ENCODE assay signal across 1 cellular context in genomic region chr1:228997721-228998144, GRCh38.
TF ChIP-seq lines count a peak whose summit lies in the region.

No MANE protein-coding gene starts in this region.

TF ChIP-seq in HepG2, 621 proteins besides CTCF, POLR2A, EP300 and RAD21 (continued from another document and continues in another):
- TF ChIP-seq ZNF543 (CRISPR knock-in tag; IDR thresholded peaks at IDR 0.05) (no peak), BRD4 (CRISPR knock-in tag; IDR thresholded peaks at IDR 0.05) (no peak), HMG20B (CRISPR knock-in tag; conservative IDR thresholded peaks at IDR 0.05) (no peak; the same call in 1 of the 2 replicates), SNRNP70 (IDR thresholded peaks at IDR 0.05; ENCODE audit: low read depth, low read length) (no peak), MTA3 (CRISPR knock-in tag; IDR thresholded peaks at IDR 0.05) (no peak), PRDM4 (CRISPR knock-in tag; IDR thresholded peaks at IDR 0.05; ENCODE audit: borderline replicate concordance) (no peak), CBX5 (CRISPR knock-in tag; IDR thresholded peaks at IDR 0.05; ENCODE audit: borderline replicate concordance) (no peak), FOXM1 (CRISPR knock-in tag; IDR thresholded peaks at IDR 0.05) (no peak), MBD4 (IDR thresholded peaks at IDR 0.05; ENCODE audit: borderline replicate concordance, low read length) (0 out of 2 replicates have a peak, but pooled peaks have one; percentile 52), AFF4 (CRISPR knock-in tag; IDR thresholded peaks at IDR 0.05) (no peak), ZNF691 (CRISPR knock-in tag; IDR thresholded peaks at IDR 0.05; ENCODE audit: borderline replicate concordance, low read depth) (no peak; the same call in 1 of the 2 replicates), SMAD1 (CRISPR knock-in tag; IDR thresholded peaks at IDR 0.05; ENCODE audit: borderline replicate concordance, low read depth) (no peak), MED1 (CRISPR knock-in tag; IDR thresholded peaks at IDR 0.05) (peak; percentile 83), TARDBP (CRISPR knock-in tag; IDR thresholded peaks at IDR 0.05) (peak; percentile 37; the same call in 1 of the 2 replicates), ARID3A (IDR thresholded peaks at IDR 0.05; ENCODE audit: low read depth, low read length) (peak; percentile 82), NFATC3 (CRISPR knock-in tag; IDR thresholded peaks at IDR 0.05) (no peak), PHF20 (CRISPR knock-in tag; IDR thresholded peaks at IDR 0.05) (no peak), YY1 (IDR thresholded peaks at IDR 0.05; ENCODE audit: insufficient read depth, insufficient replicate concordance, low read depth, low read length) (no peak), ZNF18 (CRISPR knock-in tag; IDR thresholded peaks at IDR 0.05; ENCODE audit: insufficient replicate concordance) (no peak), ZBTB40 (IDR thresholded peaks at IDR 0.05) (no peak), ZBTB40 (CRISPR knock-in tag; IDR thresholded peaks at IDR 0.05) (no peak), PATZ1 (CRISPR knock-in tag; IDR thresholded peaks at IDR 0.05) (peak; percentile 52; the same call in 1 of the 2 replicates), FOXP4 (CRISPR knock-in tag; IDR thresholded peaks at IDR 0.05) (peak; percentile 83), ZNF296 (CRISPR knock-in tag; conservative IDR thresholded peaks at IDR 0.05) (no peak)
